In the genomic region with DNA sequence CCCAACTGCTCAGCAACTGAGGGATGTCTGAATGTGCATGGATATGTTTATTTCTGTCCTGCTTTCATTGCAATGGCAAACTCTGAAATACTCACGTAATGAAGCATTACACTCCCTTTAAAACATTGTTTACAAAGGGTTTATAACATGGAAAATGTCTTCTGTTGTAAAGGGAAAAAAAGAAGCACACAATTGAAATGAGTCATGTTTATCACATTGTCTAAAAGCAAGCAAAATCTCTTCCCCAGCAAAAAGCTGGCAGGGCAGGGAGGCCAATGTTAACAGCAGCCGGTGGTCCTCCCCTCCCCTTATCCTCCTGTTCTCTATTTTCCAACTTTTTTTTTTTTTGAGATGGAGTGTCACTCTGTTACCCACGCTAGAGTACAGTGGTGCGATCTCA, we compare ENCODE assay signal across 18 cellular contexts. TPM values are rescaled to one million over a fixed set of nuclear protein-coding genes. Genes with fewer than 3 reads are reported as not detected.
DNase-seq lines count a peak whose midpoint lies in the region; ATAC-seq and TF ChIP-seq lines count a peak whose summit lies in the region.
"Had no signal": no experiment of that assay in that cellular context is flagged by ENCODE, and none has a peak within 500 bp of the region (broad histone marks: within the 10 kb centered on the region; RNA-seq: fewer than 3 reads in every experiment).

No MANE protein-coding gene starts in this region.

- H3K4me1 ChIP-seq in PC-3 (ENCODE audit: insufficient read depth, low read length) (peaks cover 40% of the 10 kb centered on the region), foreskin keratinocyte (peaks cover 30% of the 10 kb centered on the region), stomach (peaks cover 33 to 63% (median 54%) of the 10 kb centered on the region in 4 donors)

- H3K9ac ChIP-seq in PC-3 (ENCODE audit: low read length), result no peak overlapping the region
- H3K9ac ChIP-seq: GM23248 had no signal

- 0 out of 2 replicates have a peak, but pooled peaks cover 6% of the 10 kb centered on the region for H4K20me1 ChIP-seq in PC-3 (ENCODE audit: low read length)

- BruUV-seq in PC-3 (replicated peaks; lab: Mats Ljungman, UMichigan), result no TSS peak

- H3K9me3 ChIP-seq in PC-3 (ENCODE audit: low read length) (no peaks in the 10 kb centered on the region), stomach (no peaks in the 10 kb centered on the region)
- H3K9me3 ChIP-seq: ascending aorta, Peyer's patch had no signal

- no peak for TF ChIP-seq CTCF in PC-3 (conservative IDR thresholded peaks at IDR 0.05; ENCODE audit: low read depth, low read length)
- no peak for TF ChIP-seq CTCF in foreskin keratinocyte (conservative IDR thresholded peaks at IDR 0.05)
- no peak for TF ChIP-seq CTCF in stomach (IDR thresholded peaks at IDR 0.05)

- TF ChIP-seq EP300 in stomach (IDR thresholded peaks at IDR 0.05), result no peak

- 45 to 57% (median 49%) methylated on average over 4 of the region's 4 CpGs for WGBS in stomach, 5 donors

- H3K36me3 ChIP-seq in PC-3 (ENCODE audit: low read depth, low read length) (no peaks in the 10 kb centered on the region), stomach (no peaks in the 10 kb centered on the region)
- H3K36me3 ChIP-seq: ascending aorta, Peyer's patch had no signal

- POLR2A ChIA-PET in PC-3 (lab: Charles Lee; ENCODE audit: unreplicated experiment), result interaction anchor here (0.6 kb wide), 1 partner anchor 32 kb away, joined by 3 read pairs; no protein-coding TSS in a partner anchor

- no peaks in the 10 kb centered on the region for H3F3A ChIP-seq in PC-3 (ENCODE audit: low read length, unreplicated experiment)

- H3K27me3 ChIP-seq in PC-3 (ENCODE audit: low read length), result no peaks in the 10 kb centered on the region
- no peaks in the 10 kb centered on the region for H3K27me3 ChIP-seq in foreskin keratinocyte
- H3K27me3 ChIP-seq in stomach, result peaks cover 0 to 28% (median 9%) of the 10 kb centered on the region in 3 donors
- H3K27me3 ChIP-seq: Peyer's patch had no signal

- 0 out of 2 replicates have a peak overlapping the region, but pooled peaks have one; percentile 27 for H3K4me2 ChIP-seq in PC-3 (ENCODE audit: low read length)

- intact Hi-C loops in PC-3 (cut with micrococcal nuclease), result loop anchor here (1.0 kb wide), 1 partner anchor 30 kb away; no protein-coding TSS in a partner anchor
- intact Hi-C loops in stomach (cut with DNase I; ENCODE audit: low total_unique reads), result no loop called here

- no peaks in the 10 kb centered on the region for H3K9me2 ChIP-seq in PC-3 (replicated peaks; ENCODE audit: low read length)

- H2AFZ ChIP-seq in PC-3 (ENCODE audit: low read length), result no peak overlapping the region
- H2AFZ ChIP-seq: GM23248 had no signal

- ATAC-seq in PC-3 (peak; percentile 12), foreskin keratinocyte (no peak), HG02885 (IDR thresholded peaks at IDR 0.05; ENCODE audit: poor library complexity, unreplicated experiment) (no peak)

- TF ChIP-seq POLR2A in stomach (IDR thresholded peaks at IDR 0.05), result no peak

- H3K27ac ChIP-seq in PC-3 (ENCODE audit: low read length), result peak overlapping the region; percentile 14
- peak overlapping the region; percentile 99 for H3K27ac ChIP-seq in foreskin keratinocyte
- peak overlapping the region; percentile 93 to 100 (median 98) for H3K27ac ChIP-seq in stomach
- H3K27ac ChIP-seq: ascending aorta, GM23248 had no signal

- DNase-seq in PC-3 (peak; percentile 70), foreskin keratinocyte (no peak), stomach (no peak), SIG-M5 treated with dmso at 0.1 percent for 504 hours (lab: John Stamatoyannopoulos, UW; ENCODE audit: unreplicated experiment) (no peak), SW480 (ENCODE audit: low spot score) (no peak)
- DNase-seq: activated CD4-positive, alpha-beta T cell treated with anti-CD3 and anti-CD28 coated beads, Interleukin-2, amount 10 ng/mL, durations not matched to agents 7 days and 5 days; activated naive CD4-positive, alpha-beta T cell; glutamatergic neuron; GM23248; immature natural killer cell; NCI-H1048; NCI-H2171; right cardiac atrium; stimulated activated CD4-positive, alpha-beta T cell treated with anti-CD3 and anti-CD28 coated beads, Interleukin-2, amount 100 ng/mL, for 24 hours; substantia nigra had no signal

- H3K79me2 ChIP-seq in PC-3 (ENCODE audit: low read length), result peaks cover 11% of the 10 kb centered on the region

- CTCF ChIA-PET in PC-3 (lab: Charles Lee), result interaction anchor here (0.5 to 0.6 kb wide), 3 partner anchors 26 to 44 kb away, joined by 3 to 4 read pairs (median 3); no protein-coding TSS in a partner anchor

- H3K4me3 ChIP-seq in PC-3 (ENCODE audit: low read length) (no peak overlapping the region), stomach (no peak overlapping the region)
- H3K4me3 ChIP-seq: ascending aorta, GM23248, Peyer's patch had no signal

RNA-seq across cellular contexts. Expression of gene EFNA1, which starts 3.9 kb away (rescaled TPM):
- total RNA-seq in PC-3 (2014; rRNA removed) (29.4 and 49.9 TPM in 2 replicates), foreskin keratinocyte (27.3 and 48.2 TPM in 2 replicates), stomach (10 to 100 TPM; 12.2 to 75.3 (median 36.0) TPM)
- polyA plus RNA-seq in foreskin keratinocyte (25.7 and 41.9 TPM in 2 replicates), stomach (10 to 100 TPM; 31.3 to 65.8 (median 47.7) TPM)
- total RNA-seq: GM23248 had no signal
- polyA plus RNA-seq: GM23248 had no signal

RNA-seq across cellular contexts. Expression of gene SLC50A1, which starts 11.9 kb away (rescaled TPM):
- total RNA-seq in PC-3 (2014; rRNA removed) (59.2 and 75.2 TPM in 2 replicates), foreskin keratinocyte (63.0 and 65.0 TPM in 2 replicates), stomach (100 to 1,000 TPM in 1 of 5 donors, 10 to 100 TPM in 3, 1 to 10 TPM in 1; 4.5 to 114 (median 22.5) TPM)
- polyA plus RNA-seq in foreskin keratinocyte (78.9 and 81.8 TPM in 2 replicates), stomach (10 to 100 TPM; 39.7 to 48.3 (median 40.2) TPM)

RNA-seq across cellular contexts. Expression of gene DPM3, which starts 16.5 kb away (rescaled TPM):
- total RNA-seq in PC-3 (2014; rRNA removed) (53.6 and 74.3 TPM in 2 replicates), foreskin keratinocyte (37.4 and 45.2 TPM in 2 replicates), stomach (10 to 100 TPM in 4 of 5 donors, not detected in 1; 13.3 to 51.3 (median 38.3) TPM)
- polyA plus RNA-seq in foreskin keratinocyte (84.4 and 94.5 TPM in 2 replicates), stomach (100 to 1,000 TPM; 192 to 301 (median 220) TPM)

RNA-seq across cellular contexts. Expression of gene EFNA3, which starts 45.2 kb away (rescaled TPM):
- 16.2 and 23.5 TPM in 2 replicates for total RNA-seq in PC-3 (2014; rRNA removed)
- 4.1 and 4.2 TPM in 2 replicates for total RNA-seq in foreskin keratinocyte
- 4.3 and 5.0 TPM in 2 replicates for polyA plus RNA-seq in foreskin keratinocyte
- total RNA-seq in stomach, result not detected
- polyA plus RNA-seq in stomach, result 1 to 10 TPM in 2 of 3 donors, under 1 TPM in 1; 0.76 to 4.9 (median 1.5) TPM

RNA-seq across cellular contexts. Expression of gene KRTCAP2, which starts 49.3 kb away (rescaled TPM):
- total RNA-seq in PC-3 (2014; rRNA removed) (241 and 257 TPM in 2 replicates), foreskin keratinocyte (176 and 184 TPM in 2 replicates), stomach (100 to 1,000 TPM in 3 of 5 donors, 10 to 100 TPM in 2; 60.8 to 238 (median 133) TPM)
- polyA plus RNA-seq in foreskin keratinocyte (274 and 294 TPM in 2 replicates), stomach (100 to 1,000 TPM; 183 to 399 (median 242) TPM)

Comparison
In these comparisons a context has a peak if more than half of its experiments do, and no peak if none do; other contexts are left out.
1. H3K27ac ChIP-seq: peak in every context shown above with its lines; median percentile 99 in foreskin keratinocyte; 98 in stomach; 14 in PC-3.